15 cellular contexts compared by ENCODE assay signal in the genomic region with DNA sequence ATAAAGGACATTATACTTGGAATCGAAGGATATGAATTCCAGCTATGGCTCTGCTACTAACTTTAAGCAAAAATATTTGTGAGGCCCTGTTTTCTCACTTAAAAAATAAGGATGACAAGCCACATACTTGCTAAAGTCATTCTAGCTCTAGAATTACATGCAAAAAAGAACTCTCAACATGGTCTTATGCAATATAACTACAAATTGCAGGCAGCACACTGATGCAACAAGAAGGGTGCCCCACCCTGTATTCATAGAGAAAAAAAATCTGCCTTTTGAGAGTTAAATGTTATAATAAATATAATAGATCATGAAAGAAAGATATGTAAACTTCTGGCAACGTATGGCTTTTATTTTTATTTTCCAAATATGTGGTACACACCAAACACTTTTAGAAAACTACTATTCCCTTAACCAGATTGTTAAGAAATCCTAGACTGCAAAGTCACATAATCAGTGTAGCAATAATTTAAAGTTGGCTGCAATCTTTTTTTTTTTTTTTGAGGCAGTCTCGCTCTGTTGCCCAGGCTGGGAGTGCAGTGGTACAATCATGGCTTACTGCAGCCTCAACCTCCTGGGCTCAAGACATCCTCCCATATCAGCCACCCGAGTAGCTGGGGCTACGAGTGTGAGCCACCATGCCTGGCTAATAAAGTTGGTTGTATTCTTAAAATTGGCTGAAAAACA. TPM values are rescaled to one million over a fixed set of nuclear protein-coding genes. Genes with fewer than 3 reads are reported as not detected.
DNase-seq lines count a peak whose midpoint lies in the region; ATAC-seq and TF ChIP-seq lines count a peak whose summit lies in the region.
"Had no signal": no experiment of that assay in that cellular context is flagged by ENCODE, and none has a peak within 500 bp of the region (broad histone marks: within the 10 kb centered on the region; RNA-seq: fewer than 3 reads in every experiment).

No MANE protein-coding gene starts in this region.

- POLR2A ChIA-PET in CD8-positive, alpha-beta memory T cell (lab: Charles Lee) = no interaction called here

- no peaks in the 10 kb centered on the region for H3K27me3 Mint-ChIP-seq in chondrocyte (ENCODE audit: low read depth)
- H3K27me3 Mint-ChIP-seq in mesothelial cell of epicardium (ENCODE audit: low read depth) = no peaks in the 10 kb centered on the region
- H3K27me3 Mint-ChIP-seq in CD8-positive, alpha-beta memory T cell = no peaks in the 10 kb centered on the region
- peaks cover 3% of the 10 kb centered on the region for H3K27me3 Mint-ChIP-seq in endothelial cell (ENCODE audit: unreplicated experiment)
- H3K27me3 Mint-ChIP-seq: progenitor cell of endocrine pancreas had no signal

- H3K27ac ChIP-seq in caudate nucleus (ENCODE audit: low read depth, low read length) = no peak overlapping the region
- no peak overlapping the region for H3K27ac ChIP-seq in CD8-positive, alpha-beta memory T cell (ENCODE audit: low read depth, low read length)
- H3K27ac ChIP-seq: tibial artery had no signal

- no peaks in the 10 kb centered on the region for H3K27me3 ChIP-seq in CD8-positive, alpha-beta memory T cell (ENCODE audit: insufficient read depth, low read length, poor library complexity, severe bottlenecking)
- H3K27me3 ChIP-seq: tibial artery had no signal

- DNase-seq in AML-193 (lab: John Stamatoyannopoulos, UW) (peak; percentile 74 to 75), MV-4-11 (lab: John Stamatoyannopoulos, UW) (peak; percentile 51), chondrocyte (ENCODE audit: low spot score) (no peak), mesothelial cell of epicardium (ENCODE audit: low spot score in 2 of 2, unreplicated experiment in 2 of 2) (no peak), caudate nucleus (lab: John Stamatoyannopoulos, UW) (no peak), endothelial cell (ENCODE audit: low spot score) (no peak)
- no peak for DNase-seq in CD8-positive, alpha-beta memory T cell
- DNase-seq: activated gamma-delta T cell treated with Interleukin-2 at 50 U/mL for 16 hours, HFFc6, NCI-H1048, NCI-H524 treated with DMSO at 0.1 percent for 48 hours, SK-N-SH, tibial artery had no signal

- no peak overlapping the region for H3K4me3 ChIP-seq in CD8-positive, alpha-beta memory T cell (ENCODE audit: low read length)
- H3K4me3 ChIP-seq: tibial artery had no signal

- CTCF ChIA-PET in CD8-positive, alpha-beta memory T cell (lab: Charles Lee) = no interaction called here

- H3K36me3 Mint-ChIP-seq in chondrocyte (ENCODE audit: low read depth) (peaks cover 21% of the 10 kb centered on the region), mesothelial cell of epicardium (peaks cover 34% of the 10 kb centered on the region), endothelial cell (ENCODE audit: low read depth, unreplicated experiment) (peaks cover 28% of the 10 kb centered on the region)
- peaks cover 13 to 56% (median 24%) of the 10 kb centered on the region in 3 donors for H3K36me3 Mint-ChIP-seq in CD8-positive, alpha-beta memory T cell

- H3K4me3 Mint-ChIP-seq in chondrocyte (ENCODE audit: unreplicated experiment) (no peak overlapping the region), mesothelial cell of epicardium (no peak overlapping the region), endothelial cell (ENCODE audit: unreplicated experiment) (no peak overlapping the region)
- H3K4me3 Mint-ChIP-seq in CD8-positive, alpha-beta memory T cell = no peak overlapping the region
- H3K4me3 Mint-ChIP-seq: HFFc6 had no signal

- no peaks in the 10 kb centered on the region for H3K9me3 Mint-ChIP-seq in chondrocyte (ENCODE audit: low read depth)
- no peaks in the 10 kb centered on the region for H3K9me3 Mint-ChIP-seq in mesothelial cell of epicardium
- no peaks in the 10 kb centered on the region for H3K9me3 Mint-ChIP-seq in CD8-positive, alpha-beta memory T cell
- no peaks in the 10 kb centered on the region for H3K9me3 Mint-ChIP-seq in endothelial cell (ENCODE audit: unreplicated experiment)
- H3K9me3 Mint-ChIP-seq: HFFc6 had no signal

- no peak for ATAC-seq in HG02938 (IDR thresholded peaks at IDR 0.05; ENCODE audit: unreplicated experiment)

- H3K27ac Mint-ChIP-seq in chondrocyte (ENCODE audit: unreplicated experiment) (peak overlapping the region; percentile 80), mesothelial cell of epicardium (peak overlapping the region; percentile 5), endothelial cell (ENCODE audit: unreplicated experiment) (no peak overlapping the region)
- H3K27ac Mint-ChIP-seq in CD8-positive, alpha-beta memory T cell = peak overlapping the region in 1 of 8 donors; percentile 33
- H3K27ac Mint-ChIP-seq: HFFc6, progenitor cell of endocrine pancreas had no signal

- no peaks in the 10 kb centered on the region for H3K9me3 ChIP-seq in CD8-positive, alpha-beta memory T cell (ENCODE audit: low read length)
- H3K9me3 ChIP-seq: SK-N-SH, tibial artery had no signal

- H3K36me3 ChIP-seq in CD8-positive, alpha-beta memory T cell (ENCODE audit: insufficient read depth, low read length) = peaks cover 4% of the 10 kb centered on the region

- TF ChIP-seq CTCF in chondrocyte (IDR thresholded peaks at IDR 0.05) = no peak
- no peak for TF ChIP-seq CTCF in mesothelial cell of epicardium (IDR thresholded peaks at IDR 0.05; ENCODE audit: unreplicated experiment)
- TF ChIP-seq CTCF in endothelial cell (IDR thresholded peaks at IDR 0.05; ENCODE audit: unreplicated experiment) = no peak

- H3K4me1 Mint-ChIP-seq in chondrocyte (ENCODE audit: low read depth) (peaks cover 10% of the 10 kb centered on the region), mesothelial cell of epicardium (peaks cover 4% of the 10 kb centered on the region), endothelial cell (ENCODE audit: unreplicated experiment) (peaks cover 9% of the 10 kb centered on the region)
- no peaks in the 10 kb centered on the region for H3K4me1 Mint-ChIP-seq in CD8-positive, alpha-beta memory T cell

- H3K4me1 ChIP-seq in CD8-positive, alpha-beta memory T cell (ENCODE audit: insufficient read depth, low read length) = no peaks in the 10 kb centered on the region
- H3K4me1 ChIP-seq: tibial artery had no signal

RNA-seq across cellular contexts. Expression of a gene that starts 40.2 kb away (rescaled TPM):
- total RNA-seq in chondrocyte (6.6 to 10.0 TPM (median 9.3 TPM) in 3 replicates), mesothelial cell of epicardium (14.3 to 15.6 TPM (median 15.1 TPM) in 3 replicates), endothelial cell (ENCODE audit: unreplicated experiment) (5.4 TPM)
- 1 to 10 TPM; 4.4 to 4.6 TPM for total RNA-seq in CD8-positive, alpha-beta memory T cell
- 11.3 TPM for polyA plus RNA-seq in CD8-positive, alpha-beta memory T cell

Comparison
In these comparisons a context has a peak if more than half of its experiments do, and no peak if none do; other contexts are left out.
1. DNase-seq: peak in AML-193 (2 of 2) and MV-4-11 (single experiment); none in chondrocyte (single experiment), mesothelial cell of epicardium (0 of 2), caudate nucleus (0 of 61), CD8-positive, alpha-beta memory T cell (0 of 5) and endothelial cell (single experiment).